ENCODE assay signal across 10 cellular contexts in genomic region chr15:92663250-92663951, GRCh38. TPM values are rescaled to one million over a fixed set of nuclear protein-coding genes. Genes with fewer than 3 reads are reported as not detected.
DNase-seq lines count a peak whose midpoint lies in the region; ATAC-seq, FAIRE-seq and TF ChIP-seq lines count a peak whose summit lies in the region.
"Had no signal": no experiment of that assay in that cellular context is flagged by ENCODE, and none has a peak within 500 bp of the region (broad histone marks: within the 10 kb centered on the region; RNA-seq: fewer than 3 reads in every experiment).

No MANE protein-coding gene starts in this region.

- FAIRE-seq in bronchial epithelial cell (lab: Jason Lieb, UNC): peak; percentile 40

- no peaks in the 10 kb centered on the region for H3K4me1 ChIP-seq in mucosa of descending colon (ENCODE audit: low read depth)
- peaks cover 9 to 16% of the 10 kb centered on the region in 2 donors for H3K4me1 ChIP-seq in left lung
- peaks cover 0 to 40% of the 10 kb centered on the region in 2 donors for H3K4me1 ChIP-seq in right atrium auricular region

- H3K27ac ChIP-seq in left lung (no peak overlapping the region), right atrium auricular region (no peak overlapping the region)

- no peaks in the 10 kb centered on the region for H3K36me3 ChIP-seq in bronchial epithelial cell (ENCODE audit: control insufficient read depth, insufficient read depth, low read length)
- H3K36me3 ChIP-seq in mucosa of descending colon (ENCODE audit: low read depth): no peaks in the 10 kb centered on the region
- H3K36me3 ChIP-seq in left lung: no peaks in the 10 kb centered on the region
- no peaks in the 10 kb centered on the region for H3K36me3 ChIP-seq in right atrium auricular region

- no peak overlapping the region for H3K4me3 ChIP-seq in GM12864 (ENCODE audit: low read depth, low read length)
- H3K4me3 ChIP-seq in bronchial epithelial cell (ENCODE audit: low read depth, low read length): no peak overlapping the region
- no peak overlapping the region for H3K4me3 ChIP-seq in mucosa of descending colon
- no peak overlapping the region for H3K4me3 ChIP-seq in left lung
- no peak overlapping the region for H3K4me3 ChIP-seq in right atrium auricular region

- intact Hi-C loops in mucosa of descending colon (cut with DNase I, micrococcal nuclease) (no loop called here), left lung (cut with DNase I) (no loop called here)

- H3K27me3 ChIP-seq in bronchial epithelial cell (ENCODE audit: control insufficient read depth, insufficient read depth, low read length) (no peaks in the 10 kb centered on the region), left lung (no peaks in the 10 kb centered on the region), right atrium auricular region (no peaks in the 10 kb centered on the region)

- DNase-seq in GM12864 (ENCODE audit: low read depth): peak; percentile 61
- DNase-seq in GM19240 (ENCODE audit: insufficient read length, low spot score): peak; percentile 33
- no peak for DNase-seq in bronchial epithelial cell (ENCODE audit: low read depth)
- DNase-seq in mucosa of descending colon: no peak
- DNase-seq in left lung: no peak
- DNase-seq in right atrium auricular region (ENCODE audit: low spot score): no peak
- DNase-seq: C1 segment of cervical spinal cord, SW 1271 had no signal

- ATAC-seq in HG02885 (IDR thresholded peaks at IDR 0.05; ENCODE audit: poor library complexity, unreplicated experiment) (peak; percentile 74), mucosa of descending colon (no peak), left lung (no peak), GM18909 (IDR thresholded peaks at IDR 0.05; ENCODE audit: poor library complexity, unreplicated experiment) (no peak)

- H3K9me3 ChIP-seq in mucosa of descending colon (no peaks in the 10 kb centered on the region), left lung (no peaks in the 10 kb centered on the region), right atrium auricular region (no peaks in the 10 kb centered on the region)

- TF ChIP-seq CTCF in GM12864 (IDR thresholded peaks at IDR 0.05; ENCODE audit: low read depth, low read length, missing control alignments): no peak
- no peak for TF ChIP-seq CTCF in bronchial epithelial cell (IDR thresholded peaks at IDR 0.05; ENCODE audit: insufficient read depth, low read length, severe bottlenecking)
- no peak for TF ChIP-seq CTCF in mucosa of descending colon (IDR thresholded peaks at IDR 0.05)
- no peak for TF ChIP-seq CTCF in left lung (IDR thresholded peaks at IDR 0.05)
- no peak for TF ChIP-seq CTCF in right atrium auricular region (IDR thresholded peaks at IDR 0.05)

RNA-seq across cellular contexts. Expression of gene FAM174B, which starts 7.8 kb away (rescaled TPM):
- total RNA-seq in bronchial epithelial cell: 0.53 and 4.6 TPM in 2 replicates
- total RNA-seq in mucosa of descending colon: 10 to 100 TPM; 14.7 to 30.5 (median 28.5) TPM
- total RNA-seq in left lung: 10 to 100 TPM; 42.8 to 66.3 TPM
- 1 to 10 TPM; 6.2 to 7.1 TPM for total RNA-seq in right atrium auricular region

Comparison
In these comparisons a context has a peak if more than half of its experiments do, and no peak if none do; other contexts are left out.
1. DNase-seq: peak in GM12864 (single experiment) and GM19240 (single experiment); none in bronchial epithelial cell (single experiment), mucosa of descending colon (0 of 3), left lung (0 of 2) and right atrium auricular region (single experiment).